In the genomic region with DNA sequence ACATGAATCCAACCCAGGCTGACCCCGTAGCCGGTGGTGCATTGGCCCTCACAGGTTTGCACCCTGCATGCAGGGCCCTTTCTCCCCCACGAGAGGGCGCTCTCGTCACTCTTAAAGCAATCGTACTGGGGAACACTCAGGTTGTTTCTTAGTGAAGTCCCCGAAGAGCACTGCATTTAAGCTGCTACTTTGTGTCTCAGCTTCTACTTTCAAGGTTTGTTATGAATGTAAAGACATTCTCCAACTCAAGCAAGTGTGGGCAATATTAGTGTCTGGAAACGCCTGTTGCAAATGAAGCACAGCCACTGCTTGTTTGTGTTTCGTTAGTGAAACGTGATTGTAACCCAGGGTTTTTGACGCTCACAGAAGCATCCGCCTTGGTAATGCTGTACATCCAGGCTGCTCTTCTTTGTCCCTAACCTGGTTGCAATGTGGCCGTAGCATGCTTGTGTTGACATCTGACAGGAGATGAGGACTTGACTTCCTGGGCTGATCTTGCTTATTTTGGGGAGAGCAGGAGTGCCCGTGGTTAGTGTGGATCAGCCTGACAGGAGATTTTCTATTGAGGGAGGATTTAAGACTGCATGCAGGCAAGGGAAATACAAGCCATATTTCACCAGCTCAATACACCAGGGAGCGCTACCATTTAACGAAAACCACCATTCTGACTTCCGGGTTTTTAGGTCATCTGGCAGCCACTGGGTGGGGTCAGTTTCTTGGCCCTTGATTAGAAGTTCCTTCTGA, we compare ENCODE assay signal across 8 cellular contexts.
DNase-seq lines count a peak whose midpoint lies in the region; ATAC-seq and TF ChIP-seq lines count a peak whose summit lies in the region.

No MANE protein-coding gene starts in this region.

- H3K4ac ChIP-seq in IMR-90 (ENCODE audit: low read depth, low read length) = no peak overlapping the region

- no peaks in the 10 kb centered on the region; the same call in 1 of the 2 replicates for H3K27me3 ChIP-seq in IMR-90 (ENCODE audit: control insufficient read depth, insufficient read depth, low read length)
- H3K27me3 ChIP-seq in fibroblast of lung (ENCODE audit: control insufficient read depth, insufficient read depth, low read length) = no peaks in the 10 kb centered on the region

- no peaks in the 10 kb centered on the region for H3K27me3 Mint-ChIP-seq in activated T-cell treated with anti-CD3 and anti-CD28 coated beads, Interleukin-2, amount 50 U/mL, for 4 hours (ENCODE audit: low read depth)
- no peaks in the 10 kb centered on the region for H3K27me3 Mint-ChIP-seq in natural killer cell (ENCODE audit: low read depth in 2 of 2)
- H3K27me3 Mint-ChIP-seq in stimulated activated naive B cell treated with anti-CD40 and anti-IgM and Interleukin-4, amounts not matched to agents 10 μg/mL and 1 μg/mL and 100 μg/mL, for 72 hours = no peaks in the 10 kb centered on the region

- whole genome bisulfite sequencing in IMR-90 (ENCODE audit: extremely low coverage in 2 of 2, insufficient read length in 1 of 2), 2 experiments = 80% methylated on average over 1 of the region's 17 CpGs; no CpG with 5 or more reads in 1 of the 2 experiments

- H4K20me1 ChIP-seq in IMR-90 (ENCODE audit: insufficient read depth, low read length) (no peaks in the 10 kb centered on the region), OCI-LY7 (ENCODE audit: insufficient read depth, low read length) (no peaks in the 10 kb centered on the region), fibroblast of lung (ENCODE audit: control insufficient read depth, extremely low read depth, insufficient read depth, low read length) (no peaks in the 10 kb centered on the region)

- H3K36me3 Mint-ChIP-seq in activated T-cell treated with anti-CD3 and anti-CD28 coated beads, Interleukin-2, amount 50 U/mL, for 4 hours (ENCODE audit: insufficient read depth) = no peaks in the 10 kb centered on the region
- H3K36me3 Mint-ChIP-seq in natural killer cell = no peaks in the 10 kb centered on the region
- peaks cover 0 to 3% of the 10 kb centered on the region in 2 donors for H3K36me3 Mint-ChIP-seq in stimulated activated naive B cell treated with anti-CD40 and anti-IgM and Interleukin-4, amounts not matched to agents 10 μg/mL and 1 μg/mL and 100 μg/mL, for 72 hours

- H3K4me1 Mint-ChIP-seq in activated T-cell treated with anti-CD3 and anti-CD28 coated beads, Interleukin-2, amount 50 U/mL, for 4 hours (ENCODE audit: low read depth) = peaks cover 8% of the 10 kb centered on the region
- H3K4me1 Mint-ChIP-seq in natural killer cell = peaks cover 13 to 15% of the 10 kb centered on the region in 2 donors
- peaks cover 12 to 15% of the 10 kb centered on the region in 2 donors for H3K4me1 Mint-ChIP-seq in stimulated activated naive B cell treated with anti-CD40 and anti-IgM and Interleukin-4, amounts not matched to agents 10 μg/mL and 1 μg/mL and 100 μg/mL, for 72 hours

- H3K4me1 ChIP-seq in IMR-90 (ENCODE audit: control insufficient read depth, insufficient read depth, low read length) = no peaks in the 10 kb centered on the region
- peaks cover 6% of the 10 kb centered on the region for H3K4me1 ChIP-seq in OCI-LY7 (ENCODE audit: insufficient read depth, low read length, poor library complexity, severe bottlenecking)
- H3K4me1 ChIP-seq in fibroblast of lung (ENCODE audit: control insufficient read depth, extremely low read depth, insufficient read depth, low read length) = no peaks in the 10 kb centered on the region

- ATAC-seq in GM21619 (IDR thresholded peaks at IDR 0.05; ENCODE audit: unreplicated experiment) (peak; percentile 96), IMR-90 (ENCODE audit: low read depth) (peak; percentile 98), natural killer cell (peak; percentile 92 to 94 (median 94))
- peak; percentile 93 to 95 for ATAC-seq in activated T-cell treated with anti-CD3 and anti-CD28 coated beads, Interleukin-2, amount 50 U/mL, for 4 hours
- ATAC-seq in stimulated activated naive B cell treated with anti-CD40 and anti-IgM and Interleukin-4, amounts not matched to agents 10 μg/mL and 1 μg/mL and 100 μg/mL, for 72 hours (replicated peaks) = peak; percentile 92 to 93

- TF ChIP-seq RAD21 in IMR-90 (IDR thresholded peaks at IDR 0.05; ENCODE audit: low read length) = peak; percentile 78

- no peak overlapping the region for H2BK5ac ChIP-seq in IMR-90 (ENCODE audit: low read depth, low read length, poor library complexity, severe bottlenecking)

- H3K9me1 ChIP-seq in IMR-90 (ENCODE audit: insufficient read depth, low read length) = no peaks in the 10 kb centered on the region; the same call in 1 of the 2 replicates

- H3K36me3 ChIP-seq in IMR-90 (ENCODE audit: control insufficient read depth, insufficient read depth, low read length) (no peaks in the 10 kb centered on the region), OCI-LY7 (ENCODE audit: insufficient read depth, low read length) (no peaks in the 10 kb centered on the region), fibroblast of lung (ENCODE audit: control insufficient read depth, insufficient read depth, low read length) (no peaks in the 10 kb centered on the region)

- intact Hi-C loops in IMR-90 (cut with micrococcal nuclease) (loop anchor here (1.0 to 10.0 kb wide), 6 partner anchors 163 to 989 kb away; no protein-coding TSS in a partner anchor), OCI-LY7 (cut with micrococcal nuclease; ENCODE audit: unreplicated experiment) (loop anchor here (1.0 to 10.0 kb wide), 7 partner anchors 140 to 989 kb away; no protein-coding TSS in a partner anchor), natural killer cell (cut with micrococcal nuclease) (loop anchor here (1.0 to 5.0 kb wide), 4 partner anchors 972 to 1748 kb away; no protein-coding TSS in a partner anchor)

- H3K27ac ChIP-seq in IMR-90 (ENCODE audit: insufficient read depth, low read length) (no peak overlapping the region), OCI-LY7 (ENCODE audit: low read depth, low read length, poor library complexity, severe bottlenecking) (peak overlapping the region; percentile 18), fibroblast of lung (ENCODE audit: insufficient read depth, low read length) (no peak overlapping the region)

- no peaks in the 10 kb centered on the region for H3K79me1 ChIP-seq in IMR-90 (ENCODE audit: low read depth in 1 of 2, low read length in 2 of 2)

- H3K9me3 ChIP-seq in IMR-90 (ENCODE audit: control insufficient read depth, insufficient read depth, low read length) (no peaks in the 10 kb centered on the region), OCI-LY7 (ENCODE audit: low read length) (no peaks in the 10 kb centered on the region), fibroblast of lung (ENCODE audit: control insufficient read depth, insufficient read depth, low read depth, low read length) (no peaks in the 10 kb centered on the region)

- no TSS peak for BruUV-seq in IMR-90 (replicated peaks; lab: Mats Ljungman, UMichigan)
- no TSS peak for BruUV-seq in OCI-LY7 (replicated peaks; lab: Mats Ljungman, UMichigan)

- H4K91ac ChIP-seq in IMR-90 (ENCODE audit: insufficient read depth, low read depth, low read length) = no peak overlapping the region

- H3K56ac ChIP-seq in IMR-90 (ENCODE audit: extremely low read depth, insufficient read depth, low read length) = no peak overlapping the region

- H3K18ac ChIP-seq in IMR-90 (ENCODE audit: low read depth, low read length) = no peak overlapping the region

- H4K5ac ChIP-seq in IMR-90 (ENCODE audit: low read depth, low read length) = no peak overlapping the region

- no peak overlapping the region for H3K14ac ChIP-seq in IMR-90 (replicated peaks; ENCODE audit: low read depth, low read length)

- H3K79me2 ChIP-seq in OCI-LY7 (ENCODE audit: insufficient read depth, low read depth, low read length) = no peaks in the 10 kb centered on the region
- H3K79me2 ChIP-seq in fibroblast of lung (ENCODE audit: control insufficient read depth, insufficient read depth, low read length) = no peaks in the 10 kb centered on the region

- H2AFZ ChIP-seq in IMR-90 (replicated peaks; ENCODE audit: low read length, poor library complexity) = peak overlapping the region; percentile 12
- H2AFZ ChIP-seq in OCI-LY7 (ENCODE audit: low read length) = peak overlapping the region; percentile 91
- H2AFZ ChIP-seq in fibroblast of lung (ENCODE audit: low read length) = peak overlapping the region; percentile 94

- H3K4me3 ChIP-seq in IMR-90 (ENCODE audit: insufficient read depth, low read depth, low read length) (no peak overlapping the region), OCI-LY7 (ENCODE audit: low read depth, low read length, poor library complexity, severe bottlenecking) (peak overlapping the region; percentile 52), fibroblast of lung (replicated peaks in 1 of 4; ENCODE audit: control extremely low read depth in 1 of 4, insufficient read depth in 1 of 4, low read depth in 3 of 4, low read length in 4 of 4) (peak overlapping the region; percentile 24 to 52 (median 39))

- TF ChIP-seq CTCF in IMR-90 (conservative IDR thresholded peaks at IDR 0.05; ENCODE audit: low read depth, low read length) = peak; percentile 80
- TF ChIP-seq CTCF in OCI-LY7 (conservative IDR thresholded peaks at IDR 0.05; ENCODE audit: low read length) = peak; percentile 89
- peak; percentile 95 to 98 for TF ChIP-seq CTCF in fibroblast of lung (conservative IDR thresholded peaks at IDR 0.05 in 1 of 2, IDR thresholded peaks at IDR 0.05 in 1 of 2; ENCODE audit: low read depth in 1 of 2, low read length in 2 of 2)
- peak; percentile 98 for TF ChIP-seq CTCF in natural killer cell (IDR thresholded peaks at IDR 0.05)

- TF ChIP-seq POLR2A in IMR-90 (IDR thresholded peaks at IDR 0.05; ENCODE audit: low read depth, low read length) = no peak

- no peak overlapping the region for H3K9ac ChIP-seq in IMR-90 (ENCODE audit: low read depth, low read length)
- H3K9ac ChIP-seq in fibroblast of lung (ENCODE audit: insufficient read depth, low read length) = no peak overlapping the region

- H3K23ac ChIP-seq in IMR-90 (ENCODE audit: low read depth, low read length) = no peak overlapping the region

- peak; percentile 84 for DNase-seq in DMS53 treated with DMSO at 0.1 percent for 48 hours (lab: John Stamatoyannopoulos, UW; ENCODE audit: unreplicated experiment)
- DNase-seq in IMR-90 = peak; percentile 49
- peak; percentile 88 for DNase-seq in OCI-LY7 (ENCODE audit: low spot score)
- DNase-seq in activated T-cell treated with anti-CD3 and anti-CD28 coated beads, Interleukin-2, amount 50 U/mL, for 4 hours = peak; percentile 77
- DNase-seq in fibroblast of lung (ENCODE audit: low read depth in 2 of 2) = peak; percentile 57 to 77
- peak; percentile 71 for DNase-seq in natural killer cell
- peak; percentile 73 for DNase-seq in stimulated activated naive B cell treated with anti-CD40 and anti-IgM and Interleukin-4, amounts not matched to agents 10 μg/mL and 1 μg/mL and 100 μg/mL, for 72 hours

- dilution Hi-C loops in IMR-90 (cut with HindIII; ENCODE audit: low sequenced_read_pairs, unreplicated experiment) = no loop called here

- CTCF ChIA-PET in IMR-90 (lab: Yijun Ruan, JAX) (interaction anchor here (0.6 to 1.0 kb wide), 2 partner anchors 42 to 481 kb away, joined by 3 read pairs; no protein-coding TSS in a partner anchor), OCI-LY7 (lab: Charles Lee; ENCODE audit: unreplicated experiment) (interaction anchor here (0.5 to 0.6 kb wide), 2 partner anchors 47 to 61 kb away, joined by 3 read pairs; no protein-coding TSS in a partner anchor)

- H2AK9ac ChIP-seq in IMR-90 (replicated peaks; ENCODE audit: low read depth, low read length, poor library complexity) = no peak overlapping the region

- no peak overlapping the region for H4K8ac ChIP-seq in IMR-90 (ENCODE audit: low read depth in 2 of 2, low read length in 2 of 2)

- no peaks in the 10 kb centered on the region for H3K9me2 ChIP-seq in OCI-LY7 (ENCODE audit: insufficient read depth, low read length)

- no peak overlapping the region for H2AK5ac ChIP-seq in IMR-90 (ENCODE audit: low read depth, low read length)

- H3K4me3 Mint-ChIP-seq in activated T-cell treated with anti-CD3 and anti-CD28 coated beads, Interleukin-2, amount 50 U/mL, for 4 hours = peak overlapping the region; percentile 80
- peak overlapping the region; percentile 94 for H3K4me3 Mint-ChIP-seq in natural killer cell
- H3K4me3 Mint-ChIP-seq in stimulated activated naive B cell treated with anti-CD40 and anti-IgM and Interleukin-4, amounts not matched to agents 10 μg/mL and 1 μg/mL and 100 μg/mL, for 72 hours = peak overlapping the region; percentile 92 to 95

- H3K4me2 ChIP-seq in IMR-90 (ENCODE audit: low read depth, low read length) (peak overlapping the region; percentile 0; the same call in 1 of the 2 replicates), OCI-LY7 (ENCODE audit: low read length) (peak overlapping the region; percentile 69), fibroblast of lung (ENCODE audit: extremely low read depth, insufficient read depth, low read length) (peak overlapping the region; percentile 96)

- no peak overlapping the region for H2BK20ac ChIP-seq in IMR-90 (ENCODE audit: low read depth, low read length)

- no peak overlapping the region for H2BK120ac ChIP-seq in IMR-90 (ENCODE audit: low read depth, low read length)

- POLR2A ChIA-PET in IMR-90 (lab: Charles Lee; ENCODE audit: unreplicated experiment) (no interaction called here), OCI-LY7 (lab: Charles Lee) (interaction anchor here (0.7 to 1.0 kb wide), 4 partner anchors 36 to 292 kb away, joined by 3 to 4 read pairs (median 3); no protein-coding TSS in a partner anchor)

- in situ Hi-C loops in IMR-90 (cut with MboI; ENCODE audit: low sequenced_read_pairs) = loop anchor here (10.0 kb wide), 1 partner anchor 990 kb away; no protein-coding TSS in a partner anchor

- no peaks in the 10 kb centered on the region for H3K9me3 Mint-ChIP-seq in activated T-cell treated with anti-CD3 and anti-CD28 coated beads, Interleukin-2, amount 50 U/mL, for 4 hours
- no peaks in the 10 kb centered on the region for H3K9me3 Mint-ChIP-seq in natural killer cell
- H3K9me3 Mint-ChIP-seq in stimulated activated naive B cell treated with anti-CD40 and anti-IgM and Interleukin-4, amounts not matched to agents 10 μg/mL and 1 μg/mL and 100 μg/mL, for 72 hours = no peaks in the 10 kb centered on the region

- H3K27ac Mint-ChIP-seq in natural killer cell = peak overlapping the region; percentile 86 to 95
- peak overlapping the region; percentile 96 for H3K27ac Mint-ChIP-seq in stimulated activated naive B cell treated with anti-CD40 and anti-IgM and Interleukin-4, amounts not matched to agents 10 μg/mL and 1 μg/mL and 100 μg/mL, for 72 hours

- no peak overlapping the region for H2BK15ac ChIP-seq in IMR-90 (ENCODE audit: low read depth, low read length)

Comparison
In these comparisons a context has a peak if more than half of its experiments do, and no peak if none do; other contexts are left out.
1. H2AFZ ChIP-seq: peak in every context shown above with its lines; median percentile 94 in fibroblast of lung; 91 in OCI-LY7; 12 in IMR-90.
2. H3K4me2 ChIP-seq: peak in every context shown above with its lines; median percentile 96 in fibroblast of lung; 69 in OCI-LY7; 0 in IMR-90.